In genomic region chr6:164453835-164454234, GRCh38 we compare ENCODE assay signal across 8 cellular contexts.
"Had no signal": no experiment of that assay in that cellular context is flagged by ENCODE, and none has a peak within 500 bp of the region (broad histone marks: within the 10 kb centered on the region; RNA-seq: fewer than 3 reads in every experiment).

No MANE protein-coding gene starts in this region.

- ATAC-seq: HCT116 had no signal

- DNase-seq: GM23248, GOT3, H9, HFFc6, KG1 had no signal

- H3K27ac ChIP-seq: GM23248, HL-60 had no signal

- H3K9ac ChIP-seq: GM23248 had no signal

- H3K4me3 ChIP-seq: GM23248 had no signal

- H2AFZ ChIP-seq: GM23248 had no signal

- FAIRE-seq: H54 had no signal
